In genomic region chr6:118509009-118509617, GRCh38 we compare ENCODE assay signal across 7 cellular contexts. TPM values are rescaled to one million over a fixed set of nuclear protein-coding genes. Genes with fewer than 3 reads are reported as not detected.
DNase-seq lines count a peak whose midpoint lies in the region; ATAC-seq and TF ChIP-seq lines count a peak whose summit lies in the region.

No MANE protein-coding gene starts in this region.

- DNase-seq in GM03348 (ENCODE audit: low spot score) (peak; percentile 36), M059J (ENCODE audit: low read depth) (peak; percentile 18), amniotic epithelial cell (ENCODE audit: low read depth) (peak; percentile 37), left kidney (ENCODE audit: low read depth, low spot score) (peak; percentile 33)

- ATAC-seq in GM18505 (IDR thresholded peaks at IDR 0.05; ENCODE audit: unreplicated experiment) (no peak), HG02973 (IDR thresholded peaks at IDR 0.05; ENCODE audit: unreplicated experiment) (no peak), HG02938 (IDR thresholded peaks at IDR 0.05; ENCODE audit: unreplicated experiment) (no peak)

- no peak for TF ChIP-seq POLR2A in GM18505 (IDR thresholded peaks at IDR 0.05; ENCODE audit: borderline replicate concordance, extremely low read depth, insufficient read depth, insufficient read length)

RNA-seq across cellular contexts. Expression of gene PLN, which starts 39.0 kb away (rescaled TPM):
- 0.05 TPM in 2 replicates for total RNA-seq in M059J (2014; rRNA removed; shearing (Covaris generic))
